ENCODE assay signal across 8 cellular contexts in genomic region chr3:132417695-132418520, GRCh38. TPM values are rescaled to one million over a fixed set of nuclear protein-coding genes. Genes with fewer than 3 reads are reported as not detected.
A peak's percentile ranks its signal among the peaks of the same experiment; 100 is the strongest.
DNase-seq lines count a peak whose midpoint lies in the region; ATAC-seq and TF ChIP-seq lines count a peak whose summit lies in the region.

No MANE protein-coding gene starts in this region.

- H2AFZ ChIP-seq in OCI-LY1 (ENCODE audit: low read length) = 0 out of 2 replicates have a peak overlapping the region, but pooled peaks have one; percentile 1

- H3K9ac ChIP-seq in OCI-LY1 (ENCODE audit: low read length) = peak overlapping the region; percentile 92

- H3K27ac Mint-ChIP-seq in activated naive CD4-positive, alpha-beta T cell treated with anti-CD3 and anti-CD28 coated beads, Interleukin-2, amount 50 U/mL, for 72 hours = peak overlapping the region; percentile 90 to 98

- H3F3A ChIP-seq in DOHH2 (ENCODE audit: control insufficient read depth, insufficient read depth) = no peaks in the 10 kb centered on the region
- no peaks in the 10 kb centered on the region for H3F3A ChIP-seq in OCI-LY1 (ENCODE audit: insufficient read depth, low read length)

- no peaks in the 10 kb centered on the region for H3K9me3 Mint-ChIP-seq in activated naive CD4-positive, alpha-beta T cell treated with anti-CD3 and anti-CD28 coated beads, Interleukin-2, amount 50 U/mL, for 72 hours

- H3K4me1 ChIP-seq in DOHH2 (ENCODE audit: control insufficient read depth, low read length) (peaks cover 23% of the 10 kb centered on the region), OCI-LY1 (ENCODE audit: insufficient read depth, low read length, severe bottlenecking) (peaks cover 31% of the 10 kb centered on the region), heart right ventricle (peaks cover 2 to 49% (median 22%) of the 10 kb centered on the region in 9 donors)

- H3K79me2 ChIP-seq in DOHH2 (ENCODE audit: control insufficient read depth, low read length) (peaks cover 54% of the 10 kb centered on the region), OCI-LY1 (ENCODE audit: insufficient read depth, low read length) (peaks cover 48% of the 10 kb centered on the region)

- H3K4me3 ChIP-seq in DOHH2 (ENCODE audit: low read length) = peak overlapping the region; percentile 91
- peak overlapping the region; percentile 90 for H3K4me3 ChIP-seq in OCI-LY1 (ENCODE audit: low read depth, low read length, poor library complexity, severe bottlenecking)
- peak overlapping the region; percentile 88 to 100 (median 96) for H3K4me3 ChIP-seq in heart right ventricle

- no peaks in the 10 kb centered on the region for H3K9me2 ChIP-seq in DOHH2 (replicated peaks; ENCODE audit: control insufficient read depth, low read length)
- H3K9me2 ChIP-seq in OCI-LY1 (ENCODE audit: low read depth, low read length) = no peaks in the 10 kb centered on the region

- intact Hi-C loops in heart right ventricle (cut with DNase I) = loop anchor here in 1 of 10 donors (10.0 kb wide), 1 partner anchor 163 kb away; no protein-coding TSS in a partner anchor

- H4K20me1 ChIP-seq in DOHH2 (ENCODE audit: control insufficient read depth, insufficient read depth, low read depth, low read length) (no peaks in the 10 kb centered on the region), OCI-LY1 (ENCODE audit: insufficient read depth, low read length) (no peaks in the 10 kb centered on the region)

- 1% methylated on average over 32 of the region's 32 CpGs for WGBS in heart right ventricle, 2 donors

- ATAC-seq in GM21381 (IDR thresholded peaks at IDR 0.05; ENCODE audit: unreplicated experiment) = peak; percentile 40
- ATAC-seq in activated naive CD4-positive, alpha-beta T cell treated with anti-CD3 and anti-CD28 coated beads, Interleukin-2, amount 50 U/mL, for 72 hours = peak; percentile 38 to 54
- peak; percentile 29 to 64 (median 47) for ATAC-seq in heart right ventricle

- DNase-seq in HPDE6-E6E7 (ENCODE audit: extremely low spot score) (peak; percentile 56), heart right ventricle (peak in 1 of 2 donors; percentile 35), pons (ENCODE audit: low spot score) (peak; percentile 56), cerebellar nuclear complex (lab: John Stamatoyannopoulos, UW) (no peak)
- DNase-seq in activated naive CD4-positive, alpha-beta T cell treated with anti-CD3 and anti-CD28 coated beads, Interleukin-2, amount 50 U/mL, for 72 hours (ENCODE audit: low spot score in 2 of 2) = no peak

- no peak for TF ChIP-seq CTCF in DOHH2 (IDR thresholded peaks at IDR 0.05; ENCODE audit: low read depth, low read length, poor library complexity, severe bottlenecking)
- no peak for TF ChIP-seq CTCF in OCI-LY1 (IDR thresholded peaks at IDR 0.05; ENCODE audit: low read length)
- TF ChIP-seq CTCF in heart right ventricle (IDR thresholded peaks at IDR 0.05) = no peak

- H3K36me3 Mint-ChIP-seq in activated naive CD4-positive, alpha-beta T cell treated with anti-CD3 and anti-CD28 coated beads, Interleukin-2, amount 50 U/mL, for 72 hours = peaks cover 9 to 11% of the 10 kb centered on the region in 2 donors

- H3K4me2 ChIP-seq in DOHH2 (ENCODE audit: low read length) = peak overlapping the region; percentile 86
- H3K4me2 ChIP-seq in OCI-LY1 (ENCODE audit: low read length) = peak overlapping the region; percentile 93

- H3K9me3 ChIP-seq in DOHH2 (ENCODE audit: control insufficient read depth, insufficient read depth, low read length) (no peaks in the 10 kb centered on the region), OCI-LY1 (ENCODE audit: low read length) (no peaks in the 10 kb centered on the region), heart right ventricle (no peaks in the 10 kb centered on the region)

- peak overlapping the region; percentile 67 for H3K27ac ChIP-seq in DOHH2 (ENCODE audit: low read depth, low read length)
- H3K27ac ChIP-seq in OCI-LY1 (ENCODE audit: low read depth, low read length, poor library complexity, severe bottlenecking) = peak overlapping the region; percentile 51
- peak overlapping the region; percentile 65 to 96 (median 90) for H3K27ac ChIP-seq in heart right ventricle

- H3K27me3 ChIP-seq in DOHH2 (ENCODE audit: control insufficient read depth, low read length) (no peaks in the 10 kb centered on the region), OCI-LY1 (ENCODE audit: insufficient read depth, low read length) (no peaks in the 10 kb centered on the region), heart right ventricle (no peaks in the 10 kb centered on the region)

- H3K36me3 ChIP-seq in DOHH2 (ENCODE audit: control insufficient read depth, low read length) (peaks cover 16% of the 10 kb centered on the region), OCI-LY1 (ENCODE audit: insufficient read depth, low read length) (peaks cover 7% of the 10 kb centered on the region; the same call in 1 of the 2 replicates), heart right ventricle (peaks cover 0 to 22% (median 0%) of the 10 kb centered on the region in 9 donors)

RNA-seq across cellular contexts. Expression of gene DNAJC13, which starts 0.6 kb away (rescaled TPM):
- 10 to 100 TPM; 34.3 to 43.1 TPM for total RNA-seq in activated naive CD4-positive, alpha-beta T cell treated with anti-CD3 and anti-CD28 coated beads, Interleukin-2, amount 50 U/mL, for 72 hours
- 10 to 100 TPM; 26.7 to 40.5 (median 34.0) TPM for total RNA-seq in heart right ventricle
- 1 to 10 TPM; 6.3 to 8.9 TPM for polyA plus RNA-seq in heart right ventricle

Comparison
In these comparisons a context has a peak if more than half of its experiments do, and no peak if none do; other contexts are left out.
1. DNase-seq: peak in HPDE6-E6E7 (single experiment) and pons (single experiment); none in activated naive CD4-positive, alpha-beta T cell treated with anti-CD3 and anti-CD28 coated beads, Interleukin-2, amount 50 U/mL, for 72 hours (0 of 2) and cerebellar nuclear complex (0 of 2).
2. Peak in every context shown above with its lines, with median percentiles within 50 percentile points of each other: H3K27ac ChIP-seq, H3K4me3 ChIP-seq and ATAC-seq.